ENCODE assay signal across 12 cellular contexts in genomic region chr3:45607790-45608189, GRCh38. TPM values are rescaled to one million over a fixed set of nuclear protein-coding genes. Genes with fewer than 3 reads are reported as not detected.
DNase-seq lines count a peak whose midpoint lies in the region; ATAC-seq, FAIRE-seq and TF ChIP-seq lines count a peak whose summit lies in the region.
"Had no signal": no experiment of that assay in that cellular context is flagged by ENCODE, and none has a peak within 500 bp of the region (broad histone marks: within the 10 kb centered on the region; RNA-seq: fewer than 3 reads in every experiment).

No MANE protein-coding gene starts in this region.

- no peaks in the 10 kb centered on the region for H3K36me3 ChIP-seq in body of pancreas (replicated peaks in 1 of 2; ENCODE audit: insufficient read depth in 1 of 2, low read depth in 2 of 2)

- no peak overlapping the region for H3K4me3 ChIP-seq in body of pancreas

- TF ChIP-seq CTCF in body of pancreas (IDR thresholded peaks at IDR 0.05) (no peak), type B pancreatic cell (conservative IDR thresholded peaks at IDR 0.05) (no peak)

- peaks cover 56% of the 10 kb centered on the region for H3K4me1 ChIP-seq in body of pancreas

- H3K27ac Mint-ChIP-seq in type B pancreatic cell, result peak overlapping the region; percentile 72
- H3K27ac Mint-ChIP-seq: activated T-helper 17 cell treated with anti-CD3 and anti-CD28 coated beads, Interleukin-2, amount 50 U/mL, for 72 hours; stimulated activated naive CD8-positive, alpha-beta T cell treated with anti-CD3 and anti-CD28 coated beads, Interleukin-15, amount 100 ng/mL, for 72 hours had no signal

- H3K4me1 Mint-ChIP-seq in type B pancreatic cell (ENCODE audit: unreplicated experiment), result peaks cover 17% of the 10 kb centered on the region

- no peaks in the 10 kb centered on the region for H3K27me3 Mint-ChIP-seq in type B pancreatic cell
- H3K27me3 Mint-ChIP-seq: activated T-helper 17 cell treated with anti-CD3 and anti-CD28 coated beads, Interleukin-2, amount 50 U/mL, for 72 hours; stimulated activated naive CD8-positive, alpha-beta T cell treated with anti-CD3 and anti-CD28 coated beads, Interleukin-15, amount 100 ng/mL, for 72 hours had no signal

- no peaks in the 10 kb centered on the region for H3K27me3 ChIP-seq in body of pancreas

- 43 to 46% methylated on average over 6 of the region's 6 CpGs for WGBS in body of pancreas, 2 donors

- FAIRE-seq in HTR-8/SVneo (lab: Jason Lieb, UNC), result peak; percentile 83
- FAIRE-seq: HepG2 had no signal

- no peaks in the 10 kb centered on the region for H3K9me3 ChIP-seq in body of pancreas

- ATAC-seq in body of pancreas (no peak), HG02571 (IDR thresholded peaks at IDR 0.05; ENCODE audit: unreplicated experiment) (no peak), HG02884 (IDR thresholded peaks at IDR 0.05; ENCODE audit: unreplicated experiment) (no peak)
- ATAC-seq: activated T-helper 17 cell treated with anti-CD3 and anti-CD28 coated beads, Interleukin-2, amount 50 U/mL, for 72 hours; HepG2; stimulated activated naive CD8-positive, alpha-beta T cell treated with anti-CD3 and anti-CD28 coated beads, Interleukin-15, amount 100 ng/mL, for 72 hours had no signal

- H3K9me3 Mint-ChIP-seq in type B pancreatic cell, result no peaks in the 10 kb centered on the region
- H3K9me3 Mint-ChIP-seq: activated T-helper 17 cell treated with anti-CD3 and anti-CD28 coated beads, Interleukin-2, amount 50 U/mL, for 72 hours; stimulated activated naive CD8-positive, alpha-beta T cell treated with anti-CD3 and anti-CD28 coated beads, Interleukin-15, amount 100 ng/mL, for 72 hours had no signal

- TF ChIP-seq POLR2A in body of pancreas (IDR thresholded peaks at IDR 0.05), result no peak

- H3K4me3 Mint-ChIP-seq in type B pancreatic cell, result no peak overlapping the region
- H3K4me3 Mint-ChIP-seq: activated T-helper 17 cell treated with anti-CD3 and anti-CD28 coated beads, Interleukin-2, amount 50 U/mL, for 72 hours; stimulated activated naive CD8-positive, alpha-beta T cell treated with anti-CD3 and anti-CD28 coated beads, Interleukin-15, amount 100 ng/mL, for 72 hours had no signal

- H3K27ac ChIP-seq in body of pancreas, result peak overlapping the region; percentile 41 to 77 (median 70)
- H3K27ac ChIP-seq in caudate nucleus (ENCODE audit: low read depth, low read length), result no peak overlapping the region

- DNase-seq in HTR-8/SVneo (ENCODE audit: insufficient read length, low spot score) (peak; percentile 59), body of pancreas (no peak), hepatic stellate cell (ENCODE audit: low spot score) (peak; percentile 80), type B pancreatic cell (ENCODE audit: extremely low spot score, unreplicated experiment) (no peak), NCI-H1092 (lab: John Stamatoyannopoulos, UW) (no peak), caudate nucleus (lab: John Stamatoyannopoulos, UW) (no peak)
- DNase-seq: NCI-H82; stimulated activated naive CD8-positive, alpha-beta T cell treated with anti-CD3 and anti-CD28 coated beads, Interleukin-15, amount 100 ng/mL, for 72 hours had no signal

- peaks cover 18% of the 10 kb centered on the region for H3K36me3 Mint-ChIP-seq in type B pancreatic cell

- intact Hi-C loops in body of pancreas (cut with DNase I), result no loop called here

RNA-seq across cellular contexts. Expression of gene LIMD1, which starts 13.2 kb away (rescaled TPM):
- 10 to 100 TPM; 22.8 to 32.6 TPM for total RNA-seq in body of pancreas
- 24.1 and 26.2 TPM in 2 replicates for total RNA-seq in type B pancreatic cell (ENCODE audit: low replicate concordance)

Comparison
In these comparisons a context has a peak if more than half of its experiments do, and no peak if none do; other contexts are left out.
1. DNase-seq: peak in HTR-8/SVneo (single experiment) and hepatic stellate cell (single experiment); none in body of pancreas (0 of 4), type B pancreatic cell (single experiment), NCI-H1092 (single experiment) and caudate nucleus (0 of 61).